In genomic region chr7:28328822-28329615, GRCh38 we compare ENCODE assay signal across 14 cellular contexts.
DNase-seq lines count a peak whose midpoint lies in the region; ATAC-seq and TF ChIP-seq lines count a peak whose summit lies in the region.
"Had no signal": no experiment of that assay in that cellular context is flagged by ENCODE, and none has a peak within 500 bp of the region (broad histone marks: within the 10 kb centered on the region; RNA-seq: fewer than 3 reads in every experiment).

No MANE protein-coding gene starts in this region.

- no peaks in the 10 kb centered on the region for H3K9me3 Mint-ChIP-seq in activated T-helper 17 cell treated with anti-CD3 and anti-CD28 coated beads, Interleukin-2, amount 50 U/mL, for 72 hours
- H3K9me3 Mint-ChIP-seq: neural progenitor cell had no signal

- TF ChIP-seq CTCF in vagina (IDR thresholded peaks at IDR 0.05) = no peak

- ATAC-seq in activated T-helper 17 cell treated with anti-CD3 and anti-CD28 coated beads, Interleukin-2, amount 50 U/mL, for 72 hours (replicated peaks) = peak; percentile 36
- no peak for ATAC-seq in HG03108 (IDR thresholded peaks at IDR 0.05; ENCODE audit: unreplicated experiment)

- no peaks in the 10 kb centered on the region for H3K36me3 Mint-ChIP-seq in activated T-helper 17 cell treated with anti-CD3 and anti-CD28 coated beads, Interleukin-2, amount 50 U/mL, for 72 hours (ENCODE audit: low read depth)
- H3K36me3 Mint-ChIP-seq: neural progenitor cell had no signal

- no peaks in the 10 kb centered on the region for H3K27me3 ChIP-seq in vagina
- H3K27me3 ChIP-seq: neural progenitor cell had no signal

- H3K4me1 Mint-ChIP-seq in activated T-helper 17 cell treated with anti-CD3 and anti-CD28 coated beads, Interleukin-2, amount 50 U/mL, for 72 hours = peaks cover 14% of the 10 kb centered on the region
- H3K4me1 Mint-ChIP-seq: neural progenitor cell had no signal

- H3K4me1 ChIP-seq in vagina = peaks cover 7% of the 10 kb centered on the region
- H3K4me1 ChIP-seq: neural progenitor cell, SJSA1 had no signal

- H3K4me3 Mint-ChIP-seq in activated T-helper 17 cell treated with anti-CD3 and anti-CD28 coated beads, Interleukin-2, amount 50 U/mL, for 72 hours = no peak overlapping the region
- H3K4me3 Mint-ChIP-seq: neural progenitor cell had no signal

- no peak overlapping the region for H3K27ac Mint-ChIP-seq in activated T-helper 17 cell treated with anti-CD3 and anti-CD28 coated beads, Interleukin-2, amount 50 U/mL, for 72 hours
- H3K27ac Mint-ChIP-seq: neural progenitor cell had no signal

- peak; percentile 15 for DNase-seq in stimulated activated CD4-positive, alpha-beta T cell treated with anti-CD3 and anti-CD28 coated beads, Interleukin-4, amount 100 ng/mL, for 24 hours
- no peak for DNase-seq in stimulated activated CD4-positive, alpha-beta T cell treated with anti-CD3 and anti-CD28 coated beads, Interleukin-12 subunit alpha, Interleukin-12 subunit beta, amount 100 ng/mL, for 4 hours
- DNase-seq in NCI-H146 treated with DMSO at 0.1 percent for 48 hours (lab: John Stamatoyannopoulos, UW; ENCODE audit: unreplicated experiment) (peak; percentile 47), vagina (ENCODE audit: extremely low spot score in 2 of 2) (no peak), NCI-H1048 (lab: John Stamatoyannopoulos, UW) (no peak), foreskin melanocyte (no peak)
- DNase-seq: activated CD4-positive, alpha-beta T cell treated with anti-CD3 and anti-CD28 coated beads, Interleukin-2, amount 50 U/mL, for 1 hour; GOT3; heart right ventricle; islet precursor cell had no signal

- peaks cover 3% of the 10 kb centered on the region for H3K27me3 Mint-ChIP-seq in activated T-helper 17 cell treated with anti-CD3 and anti-CD28 coated beads, Interleukin-2, amount 50 U/mL, for 72 hours

- peak overlapping the region; percentile 3 for H3K27ac ChIP-seq in vagina
- H3K27ac ChIP-seq: heart right ventricle, neural progenitor cell, SJSA1 had no signal

- H3K36me3 ChIP-seq in vagina = no peaks in the 10 kb centered on the region
- H3K36me3 ChIP-seq: heart right ventricle, neural progenitor cell, SJSA1 had no signal

- TF ChIP-seq POLR2A in vagina (IDR thresholded peaks at IDR 0.05) = no peak

- H3K4me3 ChIP-seq in vagina = no peak overlapping the region
- H3K4me3 ChIP-seq: heart right ventricle, neural progenitor cell, SJSA1 had no signal

- H3K9me3 ChIP-seq in vagina = no peaks in the 10 kb centered on the region
- H3K9me3 ChIP-seq: SJSA1 had no signal

- intact Hi-C loops in vagina (cut with DNase I) = no loop called here

Comparison
In these comparisons a context has a peak if more than half of its experiments do, and no peak if none do; other contexts are left out.
1. DNase-seq: peak in stimulated activated CD4-positive, alpha-beta T cell treated with anti-CD3 and anti-CD28 coated beads, Interleukin-4, amount 100 ng/mL, for 24 hours (single experiment) and NCI-H146 treated with DMSO at 0.1 percent for 48 hours (single experiment); none in stimulated activated CD4-positive, alpha-beta T cell treated with anti-CD3 and anti-CD28 coated beads, Interleukin-12 subunit alpha, Interleukin-12 subunit beta, amount 100 ng/mL, for 4 hours (single experiment), vagina (0 of 2), NCI-H1048 (single experiment) and foreskin melanocyte (single experiment).